Comparison of ENCODE assay signal across 8 cellular contexts in the genomic region with DNA sequence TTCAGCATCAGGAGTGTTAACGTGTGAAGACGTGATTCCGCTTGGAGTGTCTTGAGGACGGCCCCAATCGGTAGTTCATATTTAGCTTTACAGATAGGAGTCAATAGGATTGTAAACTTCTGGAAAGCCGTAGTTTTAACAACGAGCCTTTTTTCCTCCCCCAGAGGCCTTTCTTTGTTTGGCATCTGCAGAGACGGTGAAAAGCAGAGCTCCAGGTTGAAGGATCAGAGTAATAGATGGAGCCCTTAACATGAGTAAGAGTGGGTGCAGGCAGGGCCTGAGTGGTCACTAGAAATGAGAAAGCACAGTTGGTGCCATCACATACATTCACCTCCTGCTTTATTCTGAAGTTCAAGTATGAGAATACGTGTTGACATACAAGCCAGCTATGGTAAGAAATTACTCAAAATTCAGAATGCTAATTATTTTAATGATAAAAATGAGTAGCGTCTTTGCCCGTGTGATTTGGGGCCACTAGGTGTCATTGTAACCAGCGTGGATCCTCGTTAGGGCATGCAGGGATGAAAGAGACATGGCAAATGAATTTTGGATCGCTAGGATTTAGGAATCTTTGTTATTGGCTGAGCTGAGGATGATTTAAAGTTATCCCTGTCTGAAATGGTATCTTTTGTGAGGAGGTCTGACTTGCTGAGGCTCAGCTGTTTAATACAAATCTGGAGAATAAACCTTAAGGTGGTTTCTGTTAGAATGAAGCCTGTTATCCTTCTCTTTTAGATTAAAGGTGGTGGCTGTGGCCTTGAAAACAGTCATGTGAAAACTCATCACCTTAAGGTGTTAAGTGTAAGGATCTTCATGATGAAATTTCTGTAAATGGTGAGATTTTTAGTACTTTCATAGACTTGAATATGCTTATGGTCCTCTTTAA. TPM values are rescaled to one million over a fixed set of nuclear protein-coding genes. Genes with fewer than 3 reads are reported as not detected.
DNase-seq lines count a peak whose midpoint lies in the region; ATAC-seq, FAIRE-seq and TF ChIP-seq lines count a peak whose summit lies in the region.

No MANE protein-coding gene starts in this region.

- intact Hi-C loops in GM12878 (cut with micrococcal nuclease; ENCODE audit: unreplicated experiment): loop anchor here (2.0 kb wide), 1 partner anchor 66 kb away; no protein-coding TSS in a partner anchor

- DNase-seq in NCI-H748 (lab: John Stamatoyannopoulos, UW; ENCODE audit: unreplicated experiment) (peak; percentile 38), NCI-H748 treated with DMSO at 0.1 percent for 48 hours (lab: John Stamatoyannopoulos, UW) (no peak), NAMALWA (ENCODE audit: low spot score) (peak; percentile 59), GM12878 (ENCODE audit: low read depth, low spot score) (no peak), kidney epithelial cell (ENCODE audit: low read depth) (no peak), amniotic stem cell (lab: John Stamatoyannopoulos, UW) (no peak)

- CTCF ChIA-PET in GM12878 (lab: Yijun Ruan, JAX): interaction anchor here (0.8 to 7.9 kb wide), 28 partner anchors 9 to 176 kb away, joined by 3 to 146 read pairs (median 5); a partner anchor contains a TSS

- no peaks in the 10 kb centered on the region for H3K27me3 ChIP-seq in GM12878 (replicated peaks in 1 of 2; ENCODE audit: control insufficient read depth in 2 of 2, insufficient read depth in 2 of 2, low read length in 1 of 2)
- no peaks in the 10 kb centered on the region for H3K27me3 ChIP-seq in kidney epithelial cell (ENCODE audit: control insufficient read depth, insufficient read depth, low read length)
- no peaks in the 10 kb centered on the region for H3K27me3 ChIP-seq in stomach smooth muscle (ENCODE audit: control insufficient read depth in 1 of 2, insufficient read depth in 2 of 2, low read length in 2 of 2)

- TF ChIP-seq RAD21 in GM12878 (IDR thresholded peaks at IDR 0.05; ENCODE audit: insufficient read depth, low read depth, low read length): peak; percentile 66

- H3K4me1 ChIP-seq in GM12878 (ENCODE audit: control insufficient read depth, insufficient read depth, low read length) (peaks cover 17% of the 10 kb centered on the region), stomach smooth muscle (ENCODE audit: control insufficient read depth, insufficient read depth, low read length) (peaks cover 27% of the 10 kb centered on the region)

- TF ChIP-seq CTCF in GM12878 (IDR thresholded peaks at IDR 0.05 in 2 of 3, conservative IDR thresholded peaks at IDR 0.05 in 1 of 3; ENCODE audit: control insufficient read depth in 2 of 3, extremely low read depth in 1 of 3, insufficient read depth in 1 of 3, low read depth in 3 of 3, low read length in 3 of 3) (peak; percentile 50 to 71 (median 67); a peak in 5 of 6 replicates), kidney epithelial cell (IDR thresholded peaks at IDR 0.05; ENCODE audit: insufficient read depth, low read length, poor library complexity, severe bottlenecking) (peak; percentile 59)

- in situ Hi-C loops in GM12878 (cut with MboI): no loop called here

- peaks cover 3% of the 10 kb centered on the region; the same call in 1 of the 2 replicates for H4K20me1 ChIP-seq in GM12878 (ENCODE audit: control insufficient read depth, insufficient read depth)

- H2AFZ ChIP-seq in GM12878 (ENCODE audit: control insufficient read depth, low read depth, low read length): no peak overlapping the region; the same call in none of the 2 replicates

- SMC1A ChIA-PET in GM12878 (lab: Charles Lee; ENCODE audit: uncharacterized antibody, unreplicated experiment): interaction anchor here (0.5 to 7.2 kb wide), 23 partner anchors 8 to 155 kb away, joined by 3 to 87 read pairs (median 5); a partner anchor contains a TSS

- no peak for FAIRE-seq in GM12878 (lab: Jason Lieb, UNC)

- H3K27ac ChIP-seq in GM12878 (ENCODE audit: control insufficient read depth, insufficient read depth): peak overlapping the region; percentile 95
- H3K27ac ChIP-seq in stomach smooth muscle (ENCODE audit: low read length): peak overlapping the region; percentile 88

- under 1% methylated on average over 14 of the region's 14 CpGs for WGBS in GM12878 (ENCODE audit: insufficient coverage, insufficient replicate concordance, low lambda C conversion rate, missing lambda C conversion rate)

- H3K9ac ChIP-seq in GM12878 (ENCODE audit: control insufficient read depth, insufficient read depth, low read length) (peak overlapping the region; percentile 99), stomach smooth muscle (ENCODE audit: low read length in 2 of 2) (peak overlapping the region; percentile 95 to 100)

- H3K4me3 ChIP-seq in GM12878 (peak overlapping the region; percentile 74), kidney epithelial cell (ENCODE audit: low read depth, low read length) (peak overlapping the region; percentile 66), stomach smooth muscle (ENCODE audit: low read length in 2 of 2) (peak overlapping the region; percentile 93 to 100)

- H3K79me2 ChIP-seq in GM12878 (ENCODE audit: control insufficient read depth, insufficient read depth, low read length): peaks cover 63% of the 10 kb centered on the region

- peaks cover 5 to 14% of the 10 kb centered on the region in 2 experiments for H3K36me3 ChIP-seq in GM12878 (ENCODE audit: control insufficient read depth in 2 of 2, insufficient read depth in 2 of 2, low read length in 1 of 2)
- H3K36me3 ChIP-seq in kidney epithelial cell (ENCODE audit: control insufficient read depth, insufficient read depth, low read length): no peaks in the 10 kb centered on the region
- H3K36me3 ChIP-seq in stomach smooth muscle (ENCODE audit: control insufficient read depth in 2 of 2, insufficient read depth in 2 of 2, low read length in 2 of 2): peaks cover 4 to 8% of the 10 kb centered on the region in 2 donors

- peak overlapping the region; percentile 94 for H3K4me2 ChIP-seq in GM12878 (ENCODE audit: control insufficient read depth, insufficient read depth)

- POLR2A ChIA-PET in GM12878 (lab: Charles Lee): interaction anchor here (0.6 to 2.9 kb wide), 7 partner anchors 8 to 139 kb away, joined by 3 to 13 read pairs (median 3); no protein-coding TSS in a partner anchor

- ATAC-seq in GM12878: peak; percentile 45
- ATAC-seq in GM19463 (IDR thresholded peaks at IDR 0.05; ENCODE audit: unreplicated experiment): no peak

- no peaks in the 10 kb centered on the region for H3K9me3 ChIP-seq in GM12878 (replicated peaks; ENCODE audit: control insufficient read depth, insufficient read depth, low read length)
- H3K9me3 ChIP-seq in stomach smooth muscle (ENCODE audit: control insufficient read depth in 2 of 2, low read length in 2 of 2): no peaks in the 10 kb centered on the region

- TF ChIP-seq POLR2A in GM12878 (IDR thresholded peaks at IDR 0.05; ENCODE audit: low read depth, low read length): no peak

- RAD21 ChIA-PET in GM12878 (lab: Charles Lee; ENCODE audit: unreplicated experiment): interaction anchor here (0.8 to 4.2 kb wide), 9 partner anchors 9 to 123 kb away, joined by 3 to 33 read pairs (median 9); no protein-coding TSS in a partner anchor

- TF ChIP-seq EP300 in GM12878 (IDR thresholded peaks at IDR 0.05; ENCODE audit: borderline replicate concordance in 1 of 2, control insufficient read depth in 1 of 2, low read depth in 2 of 2, low read length in 2 of 2): no peak

- BruUV-seq in GM12878 (replicated peaks; lab: Mats Ljungman, UMichigan): no TSS peak

RNA-seq across cellular contexts. Expression of a gene that starts 18.6 kb away (rescaled TPM):
- total RNA-seq in GM12878 (2013; cell fraction: nucleolus; rRNA removed): 2.4 TPM in 2 replicates
- total RNA-seq in GM12878 (2014; rRNA removed): 0.44 TPM in 1 of 2 replicates, not detected in the other
- total RNA-seq in GM12878 (2014; rRNA removed; fragmentation: Illumina TruSeq; extraction: Trizol): 0.18 TPM in 1 of 2 replicates, not detected in the other
- total RNA-seq in GM12878 (2021): 0.37 and 0.95 TPM in 2 replicates
- polyA plus RNA-seq in GM12878 (2011; ENCODE audit: low read depth): not detected
- 0.22 and 0.49 TPM in 2 replicates for polyA plus RNA-seq in GM12878 (2011; rRNA removed)
- polyA plus RNA-seq in GM12878 (2011; cell fraction: cytosol; rRNA removed): 0.24 and 0.48 TPM in 2 replicates
- 0.50 and 1.4 TPM in 2 replicates for polyA plus RNA-seq in GM12878 (2011; cell fraction: nucleus; rRNA removed)
- polyA plus RNA-seq in GM12878 (2012): 0.45 TPM in 1 of 2 replicates, not detected in the other
- not detected in 2 replicates for polyA plus RNA-seq in GM12878 (2014; fragmentation: Illumina TruSeq; extraction: Trizol)
- polyA plus RNA-seq in GM12878 (2014; fragmentation: Nextera tagmentation; extraction: Ambion mirVana): under 1 TPM in 1 of 2 experiments, not detected in 1; 0.31 TPM
- polyA plus RNA-seq in GM12878 (2014; rRNA removed): 0.51 TPM in 1 of 2 replicates, not detected in the other
- under 1 TPM; 0.37 to 0.55 TPM for polyA plus RNA-seq in GM12878 (2016; fragmentation: Nextera tagmentation; extraction: Ambion mirVana)
- not detected in 2 replicates for polyA minus RNA-seq in GM12878 (2011; rRNA and poly(A)+ RNA removed)
- polyA minus RNA-seq in GM12878 (2011; cell fraction: cytosol; rRNA and poly(A)+ RNA removed): not detected in 2 replicates
- not detected in 2 replicates for polyA minus RNA-seq in GM12878 (2011; cell fraction: nucleus; rRNA and poly(A)+ RNA removed)
- not detected in 2 replicates for total RNA-seq in kidney epithelial cell

RNA-seq across cellular contexts. Expression of a gene that starts 20.9 kb away (rescaled TPM):
- total RNA-seq in GM12878 (2013; cell fraction: nucleolus; rRNA removed): not detected in 2 replicates
- total RNA-seq in GM12878 (2014; rRNA removed) (0.34 TPM in 1 of 2 replicates, not detected in the other), GM12878 (2014; rRNA removed; fragmentation: Illumina TruSeq; extraction: Trizol) (not detected in 2 replicates), GM12878 (2021) (not detected in 2 replicates), kidney epithelial cell (16.9 and 19.9 TPM in 2 replicates)
- not detected for polyA plus RNA-seq in GM12878 (2011; ENCODE audit: low read depth)
- polyA plus RNA-seq in GM12878 (2011; rRNA removed) (not detected in 2 replicates), GM12878 (2014; fragmentation: Illumina TruSeq; extraction: Trizol) (not detected in 2 replicates), GM12878 (2014; fragmentation: Nextera tagmentation; extraction: Ambion mirVana) (not detected), GM12878 (2014; rRNA removed) (not detected in 2 replicates), GM12878 (2016; fragmentation: Nextera tagmentation; extraction: Ambion mirVana) (not detected)
- polyA plus RNA-seq in GM12878 (2011; cell fraction: cytosol; rRNA removed): 0.09 TPM in 1 of 2 replicates, not detected in the other
- polyA plus RNA-seq in GM12878 (2011; cell fraction: nucleus; rRNA removed): 0.25 TPM in 1 of 2 replicates, not detected in the other
- not detected in 2 replicates for polyA plus RNA-seq in GM12878 (2012)
- polyA minus RNA-seq in GM12878 (2011; rRNA and poly(A)+ RNA removed): 0.31 TPM in 1 of 2 replicates, not detected in the other
- not detected in 2 replicates for polyA minus RNA-seq in GM12878 (2011; cell fraction: cytosol; rRNA and poly(A)+ RNA removed)
- not detected in 2 replicates for polyA minus RNA-seq in GM12878 (2011; cell fraction: nucleus; rRNA and poly(A)+ RNA removed)

RNA-seq across cellular contexts. Expression of a gene that starts 27.2 kb away (rescaled TPM):
- total RNA-seq in GM12878 (2013; cell fraction: nucleolus; rRNA removed): not detected in 2 replicates
- total RNA-seq in GM12878 (2014; rRNA removed): 0.23 TPM in 1 of 2 replicates, not detected in the other
- total RNA-seq in GM12878 (2014; rRNA removed; fragmentation: Illumina TruSeq; extraction: Trizol): not detected in 2 replicates
- 0.13 and 0.41 TPM in 2 replicates for total RNA-seq in GM12878 (2021)
- 0.12 TPM for polyA plus RNA-seq in GM12878 (2011; ENCODE audit: low read depth)
- 0.08 and 0.17 TPM in 2 replicates for polyA plus RNA-seq in GM12878 (2011; rRNA removed)
- polyA plus RNA-seq in GM12878 (2011; cell fraction: cytosol; rRNA removed): 0.06 and 0.12 TPM in 2 replicates
- 0.15 and 1.2 TPM in 2 replicates for polyA plus RNA-seq in GM12878 (2011; cell fraction: nucleus; rRNA removed)
- polyA plus RNA-seq in GM12878 (2012): 0.28 TPM in 1 of 2 replicates, not detected in the other
- polyA plus RNA-seq in GM12878 (2014; fragmentation: Illumina TruSeq; extraction: Trizol): not detected in 2 replicates
- not detected for polyA plus RNA-seq in GM12878 (2014; fragmentation: Nextera tagmentation; extraction: Ambion mirVana)
- polyA plus RNA-seq in GM12878 (2014; rRNA removed): 0.18 TPM in 1 of 2 replicates, not detected in the other
- under 1 TPM in 1 of 2 experiments, not detected in 1; 0.24 TPM for polyA plus RNA-seq in GM12878 (2016; fragmentation: Nextera tagmentation; extraction: Ambion mirVana)
- polyA minus RNA-seq in GM12878 (2011; rRNA and poly(A)+ RNA removed): not detected in 2 replicates
- not detected in 2 replicates for polyA minus RNA-seq in GM12878 (2011; cell fraction: cytosol; rRNA and poly(A)+ RNA removed)
- polyA minus RNA-seq in GM12878 (2011; cell fraction: nucleus; rRNA and poly(A)+ RNA removed): not detected in 2 replicates
- total RNA-seq in kidney epithelial cell: 9.9 and 13.6 TPM in 2 replicates

RNA-seq across cellular contexts. Expression of a gene that starts 57.2 kb away (rescaled TPM):
- 130 and 159 TPM in 2 replicates for total RNA-seq in GM12878 (2013; cell fraction: nucleolus; rRNA removed)
- total RNA-seq in GM12878 (2014; rRNA removed): 22.5 and 31.1 TPM in 2 replicates
- total RNA-seq in GM12878 (2014; rRNA removed; fragmentation: Illumina TruSeq; extraction: Trizol): 10.9 and 12.2 TPM in 2 replicates
- 30.5 and 43.0 TPM in 2 replicates for total RNA-seq in GM12878 (2021)
- 10.0 TPM for polyA plus RNA-seq in GM12878 (2011; ENCODE audit: low read depth)
- 2.0 and 6.5 TPM in 2 replicates for polyA plus RNA-seq in GM12878 (2011; rRNA removed)
- 7.1 and 8.0 TPM in 2 replicates for polyA plus RNA-seq in GM12878 (2011; cell fraction: cytosol; rRNA removed)
- 52.8 and 56.2 TPM in 2 replicates for polyA plus RNA-seq in GM12878 (2011; cell fraction: nucleus; rRNA removed)
- polyA plus RNA-seq in GM12878 (2012): 34.5 and 40.1 TPM in 2 replicates
- 3.7 and 12.9 TPM in 2 replicates for polyA plus RNA-seq in GM12878 (2014; fragmentation: Illumina TruSeq; extraction: Trizol)
- 1 to 10 TPM in 1 of 2 experiments, under 1 TPM in 1; 0.97 to 1.1 TPM for polyA plus RNA-seq in GM12878 (2014; fragmentation: Nextera tagmentation; extraction: Ambion mirVana)
- 38.3 and 42.4 TPM in 2 replicates for polyA plus RNA-seq in GM12878 (2014; rRNA removed)
- polyA plus RNA-seq in GM12878 (2016; fragmentation: Nextera tagmentation; extraction: Ambion mirVana): 10 to 100 TPM; 24.5 to 26.4 TPM
- polyA minus RNA-seq in GM12878 (2011; rRNA and poly(A)+ RNA removed): 7.6 and 15.0 TPM in 2 replicates
- 7.0 and 7.6 TPM in 2 replicates for polyA minus RNA-seq in GM12878 (2011; cell fraction: cytosol; rRNA and poly(A)+ RNA removed)
- 14.9 and 27.1 TPM in 2 replicates for polyA minus RNA-seq in GM12878 (2011; cell fraction: nucleus; rRNA and poly(A)+ RNA removed)
- total RNA-seq in kidney epithelial cell: 101 and 111 TPM in 2 replicates

Comparison
In these comparisons a context has a peak if more than half of its experiments do, and no peak if none do; other contexts are left out.
1. DNase-seq: peak in NCI-H748 (single experiment) and NAMALWA (single experiment); none in NCI-H748 treated with DMSO at 0.1 percent for 48 hours (single experiment), GM12878 (single experiment), kidney epithelial cell (single experiment) and amniotic stem cell (single experiment).
2. RNA of a gene that starts 20.9 kb away (total RNA-seq): 16.9 to 19.9 TPM in kidney epithelial cell; 0.34 TPM in GM12878; every median in the first group is over 10 times any median in the second.
3. Peak in every context shown above with its lines, with median percentiles within 50 percentile points of each other: H3K4me3 ChIP-seq.